Comparison of ENCODE assay signal across 15 cellular contexts in genomic region chr1:203615182-203615581, GRCh38. TPM values are rescaled to one million over a fixed set of nuclear protein-coding genes. Genes with fewer than 3 reads are reported as not detected.
DNase-seq lines count a peak whose midpoint lies in the region; ATAC-seq and TF ChIP-seq lines count a peak whose summit lies in the region.
"Had no signal": no experiment of that assay in that cellular context is flagged by ENCODE, and none has a peak within 500 bp of the region (broad histone marks: within the 10 kb centered on the region; RNA-seq: fewer than 3 reads in every experiment).

No MANE protein-coding gene starts in this region.

- H3K9me3 ChIP-seq in heart left ventricle (no peaks in the 10 kb centered on the region), DND-41 (ENCODE audit: insufficient read depth, low read length, severe bottlenecking) (no peaks in the 10 kb centered on the region), Loucy (ENCODE audit: insufficient read depth, low read depth, low read length) (no peaks in the 10 kb centered on the region)
- H3K9me3 ChIP-seq: BE2C, HAP-1 had no signal

- no peak overlapping the region for H3K4me3 ChIP-seq in heart left ventricle
- H3K4me3 ChIP-seq in DND-41 (ENCODE audit: low read depth in 1 of 2, low read length in 2 of 2): no peak overlapping the region
- no peak overlapping the region for H3K4me3 ChIP-seq in Loucy (ENCODE audit: low read length, poor library complexity, severe bottlenecking)
- no peak overlapping the region for H3K4me3 ChIP-seq in lower leg skin (ENCODE audit: low read depth, poor library complexity, severe bottlenecking)
- H3K4me3 ChIP-seq: HAP-1 had no signal

- TF ChIP-seq POLR2A in heart left ventricle (IDR thresholded peaks at IDR 0.05) (no peak), lower leg skin (IDR thresholded peaks at IDR 0.05) (no peak)

- TF ChIP-seq CTCF in heart left ventricle (IDR thresholded peaks at IDR 0.05) (peak in 7 of 12 donors; percentile 8 to 39 (median 32)), DND-41 (IDR thresholded peaks at IDR 0.05; ENCODE audit: borderline replicate concordance, extremely low read depth, low read length, poor library complexity, severe bottlenecking) (no peak), Loucy (conservative IDR thresholded peaks at IDR 0.05; ENCODE audit: low read length) (no peak), lower leg skin (IDR thresholded peaks at IDR 0.05) (no peak)

- H3K79me2 ChIP-seq in DND-41 (ENCODE audit: insufficient read depth, low read length): no peaks in the 10 kb centered on the region
- peaks cover 8% of the 10 kb centered on the region for H3K79me2 ChIP-seq in Loucy (ENCODE audit: insufficient read depth, low read length)

- ATAC-seq in heart left ventricle (peak in 3 of 4 donors; percentile 53 to 71 (median 53)), Right ventricle myocardium inferior (no peak), DND-41 (ENCODE audit: insufficient read depth, low read depth) (no peak), left ventricle myocardium superior (peak; percentile 73), GM18858 (IDR thresholded peaks at IDR 0.05; ENCODE audit: unreplicated experiment) (no peak)

- H3K4me1 ChIP-seq in heart left ventricle: peaks cover 0 to 13% (median 0%) of the 10 kb centered on the region in 12 donors
- H3K4me1 ChIP-seq in DND-41 (ENCODE audit: insufficient read depth, low read length): peaks cover 36% of the 10 kb centered on the region
- H3K4me1 ChIP-seq in Loucy (ENCODE audit: insufficient read depth, low read length, poor library complexity, severe bottlenecking): peaks cover 48% of the 10 kb centered on the region

- no peaks in the 10 kb centered on the region for H3K27me3 ChIP-seq in heart left ventricle
- no peaks in the 10 kb centered on the region for H3K27me3 ChIP-seq in DND-41 (ENCODE audit: insufficient read depth, low read length, poor library complexity)
- H3K27me3 ChIP-seq in Loucy (ENCODE audit: insufficient read depth, low read length, poor library complexity, severe bottlenecking): no peaks in the 10 kb centered on the region
- H3K27me3 ChIP-seq: BE2C had no signal

- intact Hi-C loops in heart left ventricle (cut with DNase I) (loop anchor here in 4 of 10 donors (2.0 to 10.0 kb wide), 3 partner anchors 50 to 113 kb away; no protein-coding TSS in a partner anchor), Right ventricle myocardium inferior (cut with DNase I) (loop anchor here (1.0 kb wide), 1 partner anchor 111 kb away; no protein-coding TSS in a partner anchor), left ventricle myocardium superior (cut with micrococcal nuclease) (no loop called here), lower leg skin (cut with DNase I; ENCODE audit: low total_unique reads) (no loop called here)

- H2AFZ ChIP-seq in DND-41 (ENCODE audit: low read depth, low read length) (no peak overlapping the region), Loucy (ENCODE audit: low read length) (no peak overlapping the region)

- no peak overlapping the region for H3K4me2 ChIP-seq in DND-41 (ENCODE audit: insufficient read depth, low read length)
- no peak overlapping the region for H3K4me2 ChIP-seq in Loucy (ENCODE audit: low read depth, low read length, poor library complexity, severe bottlenecking)

- H3K36me3 ChIP-seq in heart left ventricle (no peaks in the 10 kb centered on the region), DND-41 (ENCODE audit: insufficient read depth, low read length) (no peaks in the 10 kb centered on the region), Loucy (ENCODE audit: insufficient read depth, low read length) (no peaks in the 10 kb centered on the region)
- H3K36me3 ChIP-seq: BE2C, HAP-1 had no signal

- DNase-seq in heart left ventricle: no peak
- no peak for DNase-seq in Right ventricle myocardium inferior (ENCODE audit: missing footprints)
- DNase-seq in DND-41: no peak
- no peak for DNase-seq in left ventricle myocardium superior
- DNase-seq in lower leg skin (ENCODE audit: low spot score in 2 of 2): no peak
- DNase-seq: BE2C; CD4-positive, alpha-beta memory T cell; DMS153; DMS79 treated with DMSO at 0.1 percent for 48 hours; GDM1; GOT3 had no signal

- WGBS in heart left ventricle, 4 donors: 45 to 75% (median 52%) methylated on average over 2 of the region's 2 CpGs
- WGBS in lower leg skin, 2 donors: 45 to 66% methylated on average over 2 of the region's 2 CpGs

- no peaks in the 10 kb centered on the region for H3F3A ChIP-seq in Loucy (ENCODE audit: low read depth)

- H3K9me2 ChIP-seq in Loucy (replicated peaks; ENCODE audit: low read depth, low read length): no peaks in the 10 kb centered on the region

- no peak overlapping the region for H3K9ac ChIP-seq in DND-41 (ENCODE audit: low read depth, low read length)
- peak overlapping the region; percentile 56 for H3K9ac ChIP-seq in Loucy (ENCODE audit: low read depth, low read length, poor library complexity, severe bottlenecking)

- H3K27ac ChIP-seq in heart left ventricle (no peak overlapping the region), DND-41 (ENCODE audit: low read length) (peak overlapping the region; percentile 13)
- H3K27ac ChIP-seq: C4-2B had no signal

- H4K20me1 ChIP-seq in DND-41 (ENCODE audit: insufficient read depth, low read length) (no peaks in the 10 kb centered on the region), Loucy (ENCODE audit: insufficient read depth, low read length, poor library complexity, severe bottlenecking) (no peaks in the 10 kb centered on the region)

RNA-seq across cellular contexts. Expression of gene ATP2B4, which starts 11.4 kb away (rescaled TPM):
- total RNA-seq in heart left ventricle: 100 to 1,000 TPM in 8 of 9 donors, 10 to 100 TPM in 1; 87.0 to 253 (median 159) TPM
- 100 to 1,000 TPM in 1 of 2 donors, 10 to 100 TPM in 1; 56.0 to 142 TPM for polyA plus RNA-seq in heart left ventricle
- total RNA-seq in Right ventricle myocardium inferior: 87.1 TPM
- total RNA-seq in left ventricle myocardium superior: 69.5 TPM
- 100 to 1,000 TPM; 128 to 140 (median 132) TPM for total RNA-seq in lower leg skin

Comparison
In these comparisons a context has a peak if more than half of its experiments do, and no peak if none do; other contexts are left out.
1. ATAC-seq: peak in heart left ventricle (3 of 4) and left ventricle myocardium superior (single experiment); none in Right ventricle myocardium inferior (single experiment), DND-41 (single experiment) and GM18858 (single experiment).
2. CTCF ChIP-seq: peak in heart left ventricle (7 of 12); none in DND-41 (single experiment), Loucy (single experiment) and lower leg skin (0 of 3).